In genomic region chr4:136749988-136750387, GRCh38 we compare ENCODE assay signal across 2 cellular contexts.
TF ChIP-seq lines count a peak whose summit lies in the region.

No MANE protein-coding gene starts in this region.

TF ChIP-seq in IMR-90, 13 proteins besides CTCF, POLR2A, EP300 and RAD21:
- TF ChIP-seq SMC3 (IDR thresholded peaks at IDR 0.05; ENCODE audit: low read depth, low read length): no peak
- no peak for TF ChIP-seq CHD1 (IDR thresholded peaks at IDR 0.05; ENCODE audit: low read depth, low read length)
- TF ChIP-seq FOS (IDR thresholded peaks at IDR 0.05; ENCODE audit: low read depth, low read length): no peak
- TF ChIP-seq MAZ (IDR thresholded peaks at IDR 0.05; ENCODE audit: borderline replicate concordance, low read depth, low read length): no peak
- no peak for TF ChIP-seq RFX5 (IDR thresholded peaks at IDR 0.05; ENCODE audit: low read depth, low read length)
- no peak for TF ChIP-seq ELK1 (IDR thresholded peaks at IDR 0.05; ENCODE audit: borderline replicate concordance, low read depth, low read length)
- TF ChIP-seq USF2 (IDR thresholded peaks at IDR 0.05; ENCODE audit: low read depth, low read length): no peak
- no peak for TF ChIP-seq RCOR1 (IDR thresholded peaks at IDR 0.05; ENCODE audit: insufficient replicate concordance, low read length)
- TF ChIP-seq CEBPB (IDR thresholded peaks at IDR 0.05; ENCODE audit: low read depth, low read length): no peak
- TF ChIP-seq BHLHE40 (IDR thresholded peaks at IDR 0.05; ENCODE audit: low read depth, low read length): no peak
- TF ChIP-seq MXI1 (IDR thresholded peaks at IDR 0.05; ENCODE audit: borderline replicate concordance, low read depth, low read length): no peak
- TF ChIP-seq MAFK (IDR thresholded peaks at IDR 0.05; ENCODE audit: low read depth, low read length): no peak
- no peak for TF ChIP-seq NFE2L2 (IDR thresholded peaks at IDR 0.05; ENCODE audit: low read depth, low read length)

TF ChIP-seq in H1, 55 proteins besides CTCF, POLR2A, EP300 and RAD21:
- TF ChIP-seq TBP (IDR thresholded peaks at IDR 0.05; ENCODE audit: low read depth, low read length) (no peak), RNF2 (IDR thresholded peaks at IDR 0.05; ENCODE audit: borderline replicate concordance, low read depth, low read length, missing control alignments, poor library complexity, severe bottlenecking) (no peak), ATF2 (IDR thresholded peaks at IDR 0.05; ENCODE audit: low read length) (no peak), EZH2 (IDR thresholded peaks at IDR 0.05; ENCODE audit: low read depth, low read length, severe bottlenecking) (no peak), ATF3 (IDR thresholded peaks at IDR 0.05; ENCODE audit: insufficient read depth, low read depth, low read length) (no peak), ASH2L (IDR thresholded peaks at IDR 0.05; ENCODE audit: low read length) (no peak), JUND (IDR thresholded peaks at IDR 0.05; ENCODE audit: low read length) (no peak), GABPA (IDR thresholded peaks at IDR 0.05; ENCODE audit: borderline replicate concordance, insufficient read depth, low read length) (no peak), KDM1A (IDR thresholded peaks at IDR 0.05; ENCODE audit: borderline replicate concordance, low read length) (no peak), NANOG (IDR thresholded peaks at IDR 0.05; ENCODE audit: insufficient read depth, low read depth, low read length, poor library complexity, severe bottlenecking) (no peak), SAP30 (IDR thresholded peaks at IDR 0.05; ENCODE audit: insufficient read depth, insufficient replicate concordance, low read length) (no peak), CEBPB (IDR thresholded peaks at IDR 0.05; ENCODE audit: low read depth, low read length) (no peak), SIN3A (conservative IDR thresholded peaks at IDR 0.05 in 1 of 2, IDR thresholded peaks at IDR 0.05 in 1 of 2; ENCODE audit: low read depth in 1 of 2, low read length in 2 of 2) (no peak), HDAC6 (IDR thresholded peaks at IDR 0.05; ENCODE audit: low read depth, low read length) (no peak), CBX5 (IDR thresholded peaks at IDR 0.05; ENCODE audit: low read depth, low read length) (no peak), KDM4A (IDR thresholded peaks at IDR 0.05; ENCODE audit: low read depth, low read length, severe bottlenecking) (no peak), POLR2AphosphoS5 (IDR thresholded peaks at IDR 0.05; ENCODE audit: low read depth, low read length) (no peak), JUN (IDR thresholded peaks at IDR 0.05; ENCODE audit: low read depth, low read length) (no peak), BCL11A (IDR thresholded peaks at IDR 0.05; ENCODE audit: low read depth in 2 of 2, low read length in 2 of 2) (no peak)
